Comparison of ENCODE assay signal across 3 cellular contexts in the genomic region with DNA sequence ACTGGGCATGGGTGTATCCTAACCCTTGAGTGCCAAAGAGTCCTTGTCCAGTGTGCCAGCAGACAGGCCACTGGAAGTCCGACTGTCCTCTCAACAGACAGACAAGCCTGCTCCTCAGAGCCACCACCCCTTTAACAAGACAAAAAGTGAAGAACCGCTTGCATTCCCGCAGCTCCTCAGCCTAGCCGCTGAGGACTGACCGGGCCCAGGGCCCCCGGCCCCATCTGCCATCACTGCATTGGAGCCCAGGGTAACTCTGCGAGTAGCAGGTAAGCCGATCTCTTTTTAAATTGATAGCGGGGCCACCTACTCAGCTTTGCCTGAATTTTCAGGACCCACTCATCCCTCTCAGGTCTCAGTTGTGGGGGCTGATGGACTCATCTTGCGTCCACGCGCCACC.
"Had no signal": no experiment of that assay in that cellular context is flagged by ENCODE, and none has a peak within 500 bp of the region (broad histone marks: within the 10 kb centered on the region; RNA-seq: fewer than 3 reads in every experiment).

No MANE protein-coding gene starts in this region.

- H3K27ac ChIP-seq: cardiac muscle cell had no signal

- H3K9me3 ChIP-seq: tibial nerve had no signal

- H3K4me3 ChIP-seq: cardiac muscle cell, lung had no signal

- H3K27me3 ChIP-seq: cardiac muscle cell, tibial nerve had no signal
